ENCODE assay signal across 1 cellular context in the genomic region with DNA sequence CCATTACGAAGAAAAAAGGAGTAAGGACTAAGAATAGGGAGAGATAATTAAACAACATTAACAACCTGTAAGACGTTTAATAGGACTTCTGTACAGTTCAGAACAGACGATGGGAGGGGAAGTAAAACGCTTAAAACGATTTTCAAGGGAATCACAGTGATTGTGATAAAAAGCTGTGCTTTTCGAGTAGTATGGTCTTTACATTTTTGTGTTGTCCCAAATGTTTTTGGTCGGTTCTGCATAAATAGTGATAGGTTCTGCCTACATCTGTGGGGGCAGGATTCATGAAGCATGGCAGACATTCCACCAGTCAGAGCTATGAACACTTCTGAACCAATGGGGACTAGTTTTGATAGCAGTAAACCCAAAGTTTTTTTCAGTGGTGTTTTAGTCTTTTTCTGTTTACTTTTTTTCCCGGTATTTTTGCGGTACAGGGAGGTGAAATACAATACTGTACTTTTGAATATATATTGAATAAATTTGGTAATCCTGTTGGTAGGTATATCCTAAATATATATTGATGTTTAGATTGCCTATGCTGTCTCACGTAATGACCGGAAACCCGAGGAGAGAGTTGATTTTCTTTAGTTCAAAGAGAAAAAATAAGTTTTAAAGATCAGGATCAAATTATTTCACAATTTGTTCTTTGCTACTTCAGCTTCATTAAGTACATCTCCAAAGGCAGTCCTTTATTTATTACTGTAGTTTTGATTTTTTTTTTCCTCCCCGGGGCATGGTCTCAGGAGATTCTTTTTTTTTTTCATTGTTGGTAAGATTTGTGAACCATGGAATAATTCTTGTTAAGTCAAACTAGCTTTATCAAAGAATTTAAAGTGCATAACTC.
TF ChIP-seq lines count a peak whose summit lies in the region.

No MANE protein-coding gene starts in this region.

TF ChIP-seq in A549, 52 proteins besides CTCF, POLR2A, EP300 and RAD21 (continued from another document):
- TF ChIP-seq, protein P1, sequence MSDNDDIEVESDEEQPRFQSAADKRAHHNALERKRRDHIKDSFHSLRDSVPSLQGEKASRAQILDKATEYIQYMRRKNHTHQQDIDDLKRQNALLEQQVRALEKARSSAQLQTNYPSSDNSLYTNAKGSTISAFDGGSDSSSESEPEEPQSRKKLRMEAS (IDR thresholded peaks at IDR 0.05) = no peak
- no peak for TF ChIP-seq NR3C1 (IDR thresholded peaks at IDR 0.05)
- TF ChIP-seq RFX5 (IDR thresholded peaks at IDR 0.05) = no peak
- TF ChIP-seq GATA3 (IDR thresholded peaks at IDR 0.05; ENCODE audit: borderline replicate concordance) = no peak
- TF ChIP-seq SMC3 (IDR thresholded peaks at IDR 0.05) = no peak
- TF ChIP-seq, protein P2, sequence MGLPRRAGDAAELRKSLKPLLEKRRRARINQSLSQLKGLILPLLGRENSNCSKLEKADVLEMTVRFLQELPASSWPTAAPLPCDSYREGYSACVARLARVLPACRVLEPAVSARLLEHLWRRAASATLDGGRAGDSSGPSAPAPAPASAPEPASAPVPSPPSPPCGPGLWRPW (IDR thresholded peaks at IDR 0.05) = no peak
- TF ChIP-seq, protein P3, sequence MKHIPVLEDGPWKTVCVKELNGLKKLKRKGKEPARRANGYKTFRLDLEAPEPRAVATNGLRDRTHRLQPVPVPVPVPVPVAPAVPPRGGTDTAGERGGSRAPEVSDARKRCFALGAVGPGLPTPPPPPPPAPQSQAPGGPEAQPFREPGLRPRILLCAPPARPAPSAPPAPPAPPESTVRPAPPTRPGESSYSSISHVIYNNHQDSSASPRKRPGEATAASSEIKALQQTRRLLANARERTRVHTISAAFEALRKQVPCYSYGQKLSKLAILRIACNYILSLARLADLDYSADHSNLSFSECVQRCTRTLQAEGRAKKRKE (CRISPR knock-in tag; IDR thresholded peaks at IDR 0.05; ENCODE audit: low read depth) = no peak
- TF ChIP-seq ZFP36 (IDR thresholded peaks at IDR 0.05; ENCODE audit: borderline replicate concordance, partially characterized antibody) = no peak
